In genomic region chr2:86274918-86275275, GRCh38 we compare ENCODE assay signal across 9 cellular contexts.
A peak's percentile ranks its signal among the peaks of the same experiment; 100 is the strongest.
DNase-seq lines count a peak whose midpoint lies in the region.
"Had no signal": no experiment of that assay in that cellular context is flagged by ENCODE, and none has a peak within 500 bp of the region (broad histone marks: within the 10 kb centered on the region; RNA-seq: fewer than 3 reads in every experiment).

No MANE protein-coding gene starts in this region.

- H3K36me3 Mint-ChIP-seq in T-helper 2 cell treated with Interferon-gamma antibody and Interleukin-4, amounts not matched to agents 5 μg/mL and 100 μg/mL, for 36 hours (ENCODE audit: low read depth) = peaks cover 14% of the 10 kb centered on the region

- peak; percentile 31 for DNase-seq in EL
- peak; percentile 21 for DNase-seq in H4 (ENCODE audit: low spot score)
- peak; percentile 7 for DNase-seq in NCI-H524 treated with DMSO at 0.1 percent for 48 hours (lab: John Stamatoyannopoulos, UW)
- peak; percentile 42 for DNase-seq in left kidney (ENCODE audit: low read depth, low spot score)
- DNase-seq in T-helper 2 cell treated with Interferon-gamma antibody and Interleukin-4, amounts not matched to agents 5 μg/mL and 100 μg/mL, for 36 hours (ENCODE audit: low spot score) = no peak
- DNase-seq in activated CD4-positive, CD25-positive, alpha-beta regulatory T cell treated with anti-CD3 and anti-CD28 coated beads, Interleukin-2, amount 50 U/mL, for 72 hours = no peak
- DNase-seq in activated gamma-delta T cell (lab: John Stamatoyannopoulos, UW) = no peak
- no peak for DNase-seq in mesendoderm

- peaks cover 29% of the 10 kb centered on the region for H3K9me3 Mint-ChIP-seq in T-helper 2 cell treated with Interferon-gamma antibody and Interleukin-4, amounts not matched to agents 5 μg/mL and 100 μg/mL, for 36 hours

- no CpG with 5 or more reads among the region's 3 CpGs for WGBS in mesendoderm (ENCODE audit: extremely low coverage, insufficient coverage, low lambda C conversion rate)

- no peak overlapping the region for H4K5ac ChIP-seq in mesendoderm (ENCODE audit: low read length)

- H3K23ac ChIP-seq in mesendoderm (ENCODE audit: low read length) = no peak overlapping the region

- no peaks in the 10 kb centered on the region for H3K4me1 ChIP-seq in mesendoderm (ENCODE audit: control insufficient read depth, low read depth, low read length)
- H3K4me1 ChIP-seq: parathyroid adenoma had no signal

- H3K18ac ChIP-seq in mesendoderm (ENCODE audit: low read length) = no peak overlapping the region

- H3K4me1 Mint-ChIP-seq in T-helper 2 cell treated with Interferon-gamma antibody and Interleukin-4, amounts not matched to agents 5 μg/mL and 100 μg/mL, for 36 hours (ENCODE audit: low read depth) = peaks cover 12% of the 10 kb centered on the region

- no peak overlapping the region for H3K27ac ChIP-seq in mesendoderm (ENCODE audit: low read depth, low read length)
- H3K27ac ChIP-seq: parathyroid adenoma had no signal

- H3K4me2 ChIP-seq in mesendoderm (ENCODE audit: low read length) = no peak overlapping the region

- H3K79me2 ChIP-seq in mesendoderm (ENCODE audit: control insufficient read depth, insufficient read depth, low read length) = no peaks in the 10 kb centered on the region
- H3K79me2 ChIP-seq: parathyroid adenoma had no signal

- H3K27me3 Mint-ChIP-seq in T-helper 2 cell treated with Interferon-gamma antibody and Interleukin-4, amounts not matched to agents 5 μg/mL and 100 μg/mL, for 36 hours (ENCODE audit: low read depth) = no peaks in the 10 kb centered on the region

- no peaks in the 10 kb centered on the region for H3K36me3 ChIP-seq in mesendoderm (ENCODE audit: control insufficient read depth, insufficient read depth, low read length)

- no peak overlapping the region for H3K4me3 ChIP-seq in mesendoderm (ENCODE audit: low read length)

- no peak overlapping the region for H3K56ac ChIP-seq in mesendoderm (ENCODE audit: low read length)

- H2BK120ac ChIP-seq in mesendoderm (ENCODE audit: low read depth, low read length) = no peak overlapping the region

- H2BK5ac ChIP-seq in mesendoderm (ENCODE audit: low read length) = no peak overlapping the region

- H3K27me3 ChIP-seq in mesendoderm (ENCODE audit: insufficient read depth, low read length, poor library complexity) = no peaks in the 10 kb centered on the region

- no peak overlapping the region for H3K27ac Mint-ChIP-seq in T-helper 2 cell treated with Interferon-gamma antibody and Interleukin-4, amounts not matched to agents 5 μg/mL and 100 μg/mL, for 36 hours

- no peak overlapping the region for H3K4ac ChIP-seq in mesendoderm (ENCODE audit: low read depth, low read length)

- H2AK5ac ChIP-seq in mesendoderm (ENCODE audit: low read length) = no peak overlapping the region

- no peak overlapping the region for H2BK15ac ChIP-seq in mesendoderm (replicated peaks; ENCODE audit: low read depth)

- H3K4me3 Mint-ChIP-seq in T-helper 2 cell treated with Interferon-gamma antibody and Interleukin-4, amounts not matched to agents 5 μg/mL and 100 μg/mL, for 36 hours = no peak overlapping the region

- H3K79me1 ChIP-seq in mesendoderm (ENCODE audit: low read length) = no peaks in the 10 kb centered on the region

- no peak overlapping the region for H3K9ac ChIP-seq in mesendoderm (ENCODE audit: low read length)
- H3K9ac ChIP-seq: parathyroid adenoma had no signal

- H4K8ac ChIP-seq in mesendoderm (ENCODE audit: low read depth, low read length) = no peak overlapping the region

Comparison
In these comparisons a context has a peak if more than half of its experiments do, and no peak if none do; other contexts are left out.
1. DNase-seq: peak in EL (single experiment), H4 (single experiment), NCI-H524 treated with DMSO at 0.1 percent for 48 hours (single experiment) and left kidney (single experiment); none in T-helper 2 cell treated with Interferon-gamma antibody and Interleukin-4, amounts not matched to agents 5 μg/mL and 100 μg/mL, for 36 hours (single experiment), activated CD4-positive, CD25-positive, alpha-beta regulatory T cell treated with anti-CD3 and anti-CD28 coated beads, Interleukin-2, amount 50 U/mL, for 72 hours (single experiment), activated gamma-delta T cell (single experiment) and mesendoderm (single experiment).